ENCODE assay signal across 1 cellular context in genomic region chr12:113224955-113225354, GRCh38.
TF ChIP-seq lines count a peak whose summit lies in the region.

No MANE protein-coding gene starts in this region.

TF ChIP-seq in K562, 482 proteins besides CTCF, POLR2A, EP300 and RAD21:
- peak; percentile 48; the same call in 1 of the 2 replicates for TF ChIP-seq ZNF121 (CRISPR knock-in tag; conservative IDR thresholded peaks at IDR 0.05)
- no peak for TF ChIP-seq PHTF2 (CRISPR knock-in tag; IDR thresholded peaks at IDR 0.05)
TF ChIP-seq in K562: peak in this region for 1.
